19 cellular contexts compared by ENCODE assay signal in the genomic region with DNA sequence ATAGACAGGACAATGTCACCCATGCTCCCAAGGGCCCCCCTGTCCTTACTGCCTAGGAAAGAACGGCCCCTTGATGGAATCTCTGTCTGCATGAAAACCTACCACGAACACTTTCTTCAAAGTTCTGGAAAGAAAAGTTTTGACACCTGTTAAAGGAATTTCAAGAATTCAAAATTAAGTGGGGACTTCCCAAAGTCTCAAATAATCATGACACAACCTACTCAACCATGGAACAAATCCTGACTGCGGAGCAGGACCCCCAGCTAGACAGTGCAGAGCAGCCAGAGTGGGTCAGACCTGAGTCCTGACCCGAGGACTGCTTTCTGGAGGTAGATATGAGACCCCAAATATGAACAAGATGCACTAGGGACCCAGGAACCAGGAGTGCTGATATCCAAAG.
"Had no signal": no experiment of that assay in that cellular context is flagged by ENCODE, and none has a peak within 500 bp of the region (broad histone marks: within the 10 kb centered on the region; RNA-seq: fewer than 3 reads in every experiment).

No MANE protein-coding gene starts in this region.

- H3K4me3 Mint-ChIP-seq: mesothelial cell of epicardium had no signal

- H3K36me3 ChIP-seq: esophagus muscularis mucosa, gastroesophageal sphincter, heart right ventricle, left lung, lower lobe of right lung had no signal

- H3K4me1 Mint-ChIP-seq: mesothelial cell of epicardium had no signal

- H3K27ac ChIP-seq: coronary artery, dorsolateral prefrontal cortex, esophagus muscularis mucosa, foreskin keratinocyte, gastroesophageal sphincter, heart right ventricle, left lung, lower lobe of right lung had no signal

- H3K4me3 ChIP-seq: coronary artery, dorsolateral prefrontal cortex, esophagus muscularis mucosa, gastroesophageal sphincter, heart right ventricle, left lung, lower lobe of right lung, mucosa of descending colon had no signal

- ATAC-seq: foreskin keratinocyte, gastroesophageal sphincter, heart right ventricle, left cardiac atrium, left lung, left ventricle myocardium superior, lower lobe of right lung, mucosa of descending colon had no signal

- H3K36me3 Mint-ChIP-seq: mesothelial cell of epicardium had no signal

- DNase-seq: dermis blood vessel endothelial cell; dorsolateral prefrontal cortex; effector CD4-positive, alpha-beta T cell; effector memory CD4-positive, alpha-beta T cell; foreskin keratinocyte; glutamatergic neuron; head of caudate nucleus; heart right ventricle; hippocampal formation; left cardiac atrium; left lung; left ventricle myocardium superior; lower lobe of right lung; mesenchymal stem cell; mucosa of descending colon had no signal

- H3K27ac Mint-ChIP-seq: mesothelial cell of epicardium had no signal

- H3K27me3 ChIP-seq: dorsolateral prefrontal cortex, esophagus muscularis mucosa, foreskin keratinocyte, heart right ventricle, left lung had no signal

- H3K4me1 ChIP-seq: esophagus muscularis mucosa, foreskin keratinocyte, gastroesophageal sphincter, left lung, lower lobe of right lung had no signal
